In the genomic region with DNA sequence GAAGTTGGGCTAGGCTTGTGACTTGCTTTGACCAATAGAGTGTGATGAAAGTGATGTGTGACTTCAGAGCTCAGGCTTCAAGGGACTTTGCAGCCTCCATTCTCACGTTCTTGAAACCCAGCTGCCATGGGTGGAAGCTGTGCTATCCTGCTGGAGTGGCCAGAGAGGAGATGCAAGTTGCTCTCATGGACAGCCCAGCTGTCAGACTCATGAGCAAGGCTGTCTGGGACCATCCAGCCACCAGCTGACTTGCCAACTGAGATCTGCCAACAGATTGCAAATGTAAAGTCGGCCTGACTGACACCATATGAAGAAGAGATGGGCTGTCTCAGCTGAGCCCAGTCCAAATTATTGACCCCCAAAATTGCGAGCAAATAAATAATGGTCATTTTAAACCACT, we compare ENCODE assay signal across 25 cellular contexts.
"Had no signal": no experiment of that assay in that cellular context is flagged by ENCODE, and none has a peak within 500 bp of the region (broad histone marks: within the 10 kb centered on the region; RNA-seq: fewer than 3 reads in every experiment).

No MANE protein-coding gene starts in this region.

- H3K4me2 ChIP-seq: PC-9 had no signal

- H3K36me3 Mint-ChIP-seq: T-cell had no signal

- H3K9me3 ChIP-seq: adrenal gland, MG63 had no signal

- H3K4me3 ChIP-seq: adrenal gland, MG63, PC-9, SK-N-MC had no signal

- ATAC-seq: activated CD4-positive, CD25-positive, alpha-beta regulatory T cell treated with anti-CD3 and anti-CD28 coated beads, Interleukin-2, amount 50 U/mL, for 24 hours; T-cell had no signal

- H3K27ac ChIP-seq: adrenal gland, PC-9, SK-N-MC had no signal

- H3K4me1 Mint-ChIP-seq: T-cell had no signal

- H2AFZ ChIP-seq: PC-9 had no signal

- H3K27me3 Mint-ChIP-seq: activated naive CD8-positive, alpha-beta T cell; T-cell had no signal

- H3K4me1 ChIP-seq: adrenal gland had no signal

- H3K36me3 ChIP-seq: adrenal gland, MG63 had no signal

- DNase-seq: activated CD4-positive, alpha-beta T cell treated with anti-CD3 and anti-CD28 coated beads for 48 hours; activated CD4-positive, alpha-beta T cell treated with anti-CD3 and anti-CD28 coated beads, Interleukin-2, amount 50 U/mL, for 48 hours; activated CD8-positive, alpha-beta memory T cell treated with anti-CD3 and anti-CD28 coated beads, Interleukin-2, amount 50 U/mL, for 4 hours; activated effector memory CD4-positive, alpha-beta T cell treated with Interleukin-2 at 50 U/mL for 16 hours; activated naive CD4-positive, alpha-beta T cell treated with Interleukin-2 at 50 U/mL for 16 hours; activated T-cell treated with anti-CD3 and anti-CD28 coated beads, Interleukin-2, amount 50 U/mL, for 1 hour; anterior cingulate cortex; cerebellar nuclear complex; MG63; MV-4-11; NCI-H1105; NCI-H1436; NCI-H1694 treated with DMSO at 0.1 percent for 48 hours; NCI-H2029 treated with DMSO at 0.1 percent for 48 hours; NCI-H345; NCI-H510A treated with DMSO at 0.1 percent for 48 hours; NCI-H69; PC-9; SIG-M5; T-cell had no signal

- H3K27me3 ChIP-seq: adrenal gland, MG63 had no signal

- H3K27ac Mint-ChIP-seq: activated naive CD8-positive, alpha-beta T cell; activated T-helper 1 cell treated with anti-CD3 and anti-CD28 coated beads, Interleukin-12 subunit alpha, Interleukin-12 subunit beta, Interleukin-2, Interleukin-4 antibody, amounts not matched to agents 30 ng/mL and 10 ng/mL and 1 ng/mL, durations not matched to agents 14 hours and 24 hours and 36 hours; T-cell had no signal

- H3K4me3 Mint-ChIP-seq: activated naive CD8-positive, alpha-beta T cell; activated T-helper 1 cell treated with anti-CD3 and anti-CD28 coated beads, Interleukin-12 subunit alpha, Interleukin-12 subunit beta, Interleukin-2, Interleukin-4 antibody, amounts not matched to agents 30 ng/mL and 10 ng/mL and 1 ng/mL, durations not matched to agents 14 hours and 24 hours and 36 hours; T-cell had no signal
